Comparison of ENCODE assay signal across 8 cellular contexts in genomic region chr19:18021121-18021755, GRCh38. TPM values are rescaled to one million over a fixed set of nuclear protein-coding genes. Genes with fewer than 3 reads are reported as not detected.
A peak's percentile ranks its signal among the peaks of the same experiment; 100 is the strongest.
DNase-seq lines count a peak whose midpoint lies in the region; ATAC-seq and TF ChIP-seq lines count a peak whose summit lies in the region.

No MANE protein-coding gene starts in this region.

- H3K9me3 ChIP-seq in OCI-LY7 (ENCODE audit: low read length) = no peaks in the 10 kb centered on the region
- H3K9me3 ChIP-seq in sigmoid colon = no peaks in the 10 kb centered on the region

- no peaks in the 10 kb centered on the region for H4K20me1 ChIP-seq in OCI-LY7 (ENCODE audit: insufficient read depth, low read length)

- peak in 1 of 2 donors; percentile 7 for TF ChIP-seq POLR2A in sigmoid colon (IDR thresholded peaks at IDR 0.05)

- peaks cover 13% of the 10 kb centered on the region; the same call in 1 of the 2 replicates for H3K79me2 ChIP-seq in OCI-LY7 (ENCODE audit: insufficient read depth, low read depth, low read length)

- H3K4me3 ChIP-seq in OCI-LY7 (ENCODE audit: low read depth, low read length, poor library complexity, severe bottlenecking) (peak overlapping the region; percentile 76), sigmoid colon (no peak overlapping the region)

- H3K4me2 ChIP-seq in OCI-LY7 (ENCODE audit: low read length) = peak overlapping the region; percentile 80

- POLR2A ChIA-PET in OCI-LY7 (lab: Charles Lee) = no interaction called here

- 28 to 31% methylated on average over 21 of the region's 21 CpGs for WGBS in sigmoid colon, 2 donors

- no peaks in the 10 kb centered on the region for H3K9me2 ChIP-seq in OCI-LY7 (ENCODE audit: insufficient read depth, low read length)

- H3K4me1 ChIP-seq in OCI-LY7 (ENCODE audit: insufficient read depth, low read length, poor library complexity, severe bottlenecking) (peaks cover 27% of the 10 kb centered on the region), sigmoid colon (peaks cover 0 to 47% (median 45%) of the 10 kb centered on the region in 4 donors)

- CTCF ChIA-PET in OCI-LY7 (lab: Charles Lee; ENCODE audit: unreplicated experiment) = no interaction called here

- BruUV-seq in OCI-LY7 (replicated peaks; lab: Mats Ljungman, UMichigan) = no TSS peak

- peak overlapping the region; percentile 86 for H3K27ac ChIP-seq in OCI-LY7 (ENCODE audit: low read depth, low read length, poor library complexity, severe bottlenecking)
- H3K27ac ChIP-seq in sigmoid colon = peak overlapping the region; percentile 74 to 84 (median 82)

- no peaks in the 10 kb centered on the region for H3K27me3 ChIP-seq in sigmoid colon

- TF ChIP-seq CTCF in OCI-LY7 (conservative IDR thresholded peaks at IDR 0.05; ENCODE audit: low read length) = no peak
- no peak for TF ChIP-seq CTCF in sigmoid colon (IDR thresholded peaks at IDR 0.05)

- no peak overlapping the region for H2AFZ ChIP-seq in OCI-LY7 (ENCODE audit: low read length)

- DNase-seq in COR-L47 (lab: John Stamatoyannopoulos, UW) (peak; percentile 44), OCI-LY7 (ENCODE audit: low spot score) (no peak), activated gamma-delta T cell treated with Interleukin-2 at 50 U/mL for 16 hours (peak; percentile 74), head of caudate nucleus (peak; percentile 66 to 95 (median 84)), sigmoid colon (peak; percentile 92), RKO (ENCODE audit: low spot score) (no peak), NCI-H2107 treated with DMSO at 0.1 percent for 48 hours (lab: John Stamatoyannopoulos, UW; ENCODE audit: unreplicated experiment) (no peak)

- intact Hi-C loops in OCI-LY7 (cut with micrococcal nuclease; ENCODE audit: unreplicated experiment) (no loop called here), head of caudate nucleus (cut with DNase I) (no loop called here), sigmoid colon (cut with DNase I) (no loop called here)

- TF ChIP-seq EP300 in sigmoid colon (IDR thresholded peaks at IDR 0.05) = no peak

- no peaks in the 10 kb centered on the region for H3K36me3 ChIP-seq in OCI-LY7 (ENCODE audit: insufficient read depth, low read length)
- no peaks in the 10 kb centered on the region for H3K36me3 ChIP-seq in sigmoid colon

- ATAC-seq in HG02852 (IDR thresholded peaks at IDR 0.05; ENCODE audit: unreplicated experiment) = no peak

RNA-seq across cellular contexts. Expression of gene ARRDC2, which starts 13.3 kb away (rescaled TPM):
- total RNA-seq in OCI-LY7 (2014; rRNA removed; shearing (Covaris generic)) = 27.3 and 30.7 TPM in 2 replicates
- total RNA-seq in OCI-LY7 (2022) (30.6 and 30.7 TPM in 2 replicates), sigmoid colon (10 to 100 TPM; 34.5 to 54.2 (median 37.0) TPM)
- 10 to 100 TPM; 22.2 to 44.2 (median 36.5) TPM for polyA plus RNA-seq in sigmoid colon

RNA-seq across cellular contexts. Expression of gene KCNN1, which starts 54.3 kb away (rescaled TPM):
- total RNA-seq in OCI-LY7 (2014; rRNA removed; shearing (Covaris generic)) = 0.51 and 1.1 TPM in 2 replicates
- total RNA-seq in OCI-LY7 (2022) (0.57 and 0.61 TPM in 2 replicates), sigmoid colon (under 1 TPM in 2 of 4 donors, not detected in 2; 0.33 to 0.55 TPM)
- under 1 TPM in 1 of 3 donors, not detected in 2; 0.17 TPM for polyA plus RNA-seq in sigmoid colon

Comparison
In these comparisons a context has a peak if more than half of its experiments do, and no peak if none do; other contexts are left out.
1. DNase-seq: peak in COR-L47 (single experiment), activated gamma-delta T cell treated with Interleukin-2 at 50 U/mL for 16 hours (single experiment), head of caudate nucleus (42 of 42) and sigmoid colon (single experiment); none in OCI-LY7 (single experiment), RKO (single experiment) and NCI-H2107 treated with DMSO at 0.1 percent for 48 hours (single experiment).